ENCODE assay signal across 18 cellular contexts in genomic region chr11:91959411-91959810, GRCh38.
DNase-seq lines count a peak whose midpoint lies in the region; ATAC-seq lines count a peak whose summit lies in the region.
"Had no signal": no experiment of that assay in that cellular context is flagged by ENCODE, and none has a peak within 500 bp of the region (broad histone marks: within the 10 kb centered on the region; RNA-seq: fewer than 3 reads in every experiment).

No MANE protein-coding gene starts in this region.

- ATAC-seq in activated naive CD8-positive, alpha-beta T cell treated with anti-CD3 and anti-CD28 coated beads, Interleukin-2, amount 50 U/mL, for 24 hours: no peak
- ATAC-seq: A549; CD8-positive, alpha-beta T cell had no signal

- H3K36me3 Mint-ChIP-seq in activated naive CD8-positive, alpha-beta T cell treated with anti-CD3 and anti-CD28 coated beads, Interleukin-2, amount 50 U/mL, for 24 hours (ENCODE audit: low read depth): no peaks in the 10 kb centered on the region
- H3K36me3 Mint-ChIP-seq: CD8-positive, alpha-beta T cell had no signal

- no peak overlapping the region for H3K23ac ChIP-seq in mesendoderm (ENCODE audit: low read length)

- no peaks in the 10 kb centered on the region for H3K36me3 ChIP-seq in mesendoderm (ENCODE audit: control insufficient read depth, insufficient read depth, low read length)
- H3K36me3 ChIP-seq: BLaER1 treated with 17β-estradiol and CSF1 and Interleukin-3, amounts not matched to agents 10 nM and 100 nM had no signal

- no peak overlapping the region for H3K9ac ChIP-seq in mesendoderm (ENCODE audit: low read length)
- H3K9ac ChIP-seq: BLaER1 treated with 17β-estradiol and CSF1 and Interleukin-3, amounts not matched to agents 10 nM and 100 nM had no signal

- H2AK5ac ChIP-seq in mesendoderm (ENCODE audit: low read length): no peak overlapping the region

- no peaks in the 10 kb centered on the region for H3K27me3 Mint-ChIP-seq in activated naive CD8-positive, alpha-beta T cell treated with anti-CD3 and anti-CD28 coated beads, Interleukin-2, amount 50 U/mL, for 24 hours
- H3K27me3 Mint-ChIP-seq: B cell; CD4-positive, alpha-beta T cell had no signal

- H3K56ac ChIP-seq in mesendoderm (ENCODE audit: low read length): no peak overlapping the region

- H3K79me1 ChIP-seq in mesendoderm (ENCODE audit: low read length): no peaks in the 10 kb centered on the region

- no CpG with 5 or more reads among the region's 3 CpGs for WGBS in mesendoderm (ENCODE audit: extremely low coverage, insufficient coverage, low lambda C conversion rate)

- H3K4ac ChIP-seq in mesendoderm (ENCODE audit: low read depth, low read length): no peak overlapping the region

- no peak overlapping the region for H4K8ac ChIP-seq in mesendoderm (ENCODE audit: low read depth, low read length)

- H2BK15ac ChIP-seq in mesendoderm (replicated peaks; ENCODE audit: low read depth): no peak overlapping the region

- no peak overlapping the region for H3K27ac Mint-ChIP-seq in activated naive CD8-positive, alpha-beta T cell treated with anti-CD3 and anti-CD28 coated beads, Interleukin-2, amount 50 U/mL, for 24 hours
- H3K27ac Mint-ChIP-seq: B cell; CD4-positive, alpha-beta T cell; CD8-positive, alpha-beta T cell had no signal

- H4K5ac ChIP-seq in mesendoderm (ENCODE audit: low read length): no peak overlapping the region

- H3K9me3 Mint-ChIP-seq in activated naive CD8-positive, alpha-beta T cell treated with anti-CD3 and anti-CD28 coated beads, Interleukin-2, amount 50 U/mL, for 24 hours: peaks cover 25% of the 10 kb centered on the region

- H3K4me3 ChIP-seq in mesendoderm (ENCODE audit: low read length): no peak overlapping the region
- H3K4me3 ChIP-seq: A549; BLaER1 treated with 17β-estradiol and CSF1 and Interleukin-3, amounts not matched to agents 10 nM and 100 nM had no signal

- H3K4me1 Mint-ChIP-seq in activated naive CD8-positive, alpha-beta T cell treated with anti-CD3 and anti-CD28 coated beads, Interleukin-2, amount 50 U/mL, for 24 hours: no peaks in the 10 kb centered on the region
- H3K4me1 Mint-ChIP-seq: B cell had no signal

- H3K79me2 ChIP-seq in mesendoderm (ENCODE audit: control insufficient read depth, insufficient read depth, low read length): no peaks in the 10 kb centered on the region

- peak overlapping the region; percentile 8 for H3K27ac ChIP-seq in mesendoderm (ENCODE audit: low read depth, low read length)
- H3K27ac ChIP-seq: 22Rv1; A549; BLaER1 treated with 17β-estradiol and CSF1 and Interleukin-3, amounts not matched to agents 10 nM and 100 nM; C4-2B had no signal

- H3K4me1 ChIP-seq in mesendoderm (ENCODE audit: control insufficient read depth, low read depth, low read length): no peaks in the 10 kb centered on the region
- H3K4me1 ChIP-seq: A549; BLaER1 treated with 17β-estradiol and CSF1 and Interleukin-3, amounts not matched to agents 10 nM and 100 nM; Caco-2 had no signal

- no peak overlapping the region for H3K4me3 Mint-ChIP-seq in activated naive CD8-positive, alpha-beta T cell treated with anti-CD3 and anti-CD28 coated beads, Interleukin-2, amount 50 U/mL, for 24 hours
- H3K4me3 Mint-ChIP-seq: B cell; CD4-positive, alpha-beta T cell; CD8-positive, alpha-beta T cell had no signal

- H2BK120ac ChIP-seq in mesendoderm (ENCODE audit: low read depth, low read length): no peak overlapping the region

- H3K4me2 ChIP-seq in mesendoderm (ENCODE audit: low read length): no peak overlapping the region
- H3K4me2 ChIP-seq: A549; BLaER1 treated with 17β-estradiol and CSF1 and Interleukin-3, amounts not matched to agents 10 nM and 100 nM had no signal

- no peak overlapping the region for H3K18ac ChIP-seq in mesendoderm (ENCODE audit: low read length)

- DNase-seq in NCI-H146 (lab: John Stamatoyannopoulos, UW) (peak; percentile 76), NCI-H69 (lab: John Stamatoyannopoulos, UW) (peak; percentile 45), mesendoderm (peak; percentile 72), NCI-H187 treated with DMSO at 0.1 percent for 48 hours (lab: John Stamatoyannopoulos, UW) (no peak), middle frontal gyrus (ENCODE audit: extremely low spot score, low spot score) (no peak)
- no peak for DNase-seq in activated naive CD8-positive, alpha-beta T cell treated with anti-CD3 and anti-CD28 coated beads, Interleukin-2, amount 50 U/mL, for 24 hours
- DNase-seq: AML-193; Caco-2; Calu3; CD4-positive, alpha-beta T cell; CD8-positive, alpha-beta T cell; DMS79 treated with DMSO at 0.1 percent for 48 hours; GF-D8 had no signal

- H3K27me3 ChIP-seq in mesendoderm (ENCODE audit: insufficient read depth, low read length, poor library complexity): no peaks in the 10 kb centered on the region
- H3K27me3 ChIP-seq: BLaER1 treated with 17β-estradiol and CSF1 and Interleukin-3, amounts not matched to agents 10 nM and 100 nM had no signal

- H2BK5ac ChIP-seq in mesendoderm (ENCODE audit: low read length): no peak overlapping the region

Comparison
In these comparisons a context has a peak if more than half of its experiments do, and no peak if none do; other contexts are left out.
1. DNase-seq: peak in NCI-H146 (single experiment), NCI-H69 (single experiment) and mesendoderm (single experiment); none in NCI-H187 treated with DMSO at 0.1 percent for 48 hours (single experiment), activated naive CD8-positive, alpha-beta T cell treated with anti-CD3 and anti-CD28 coated beads, Interleukin-2, amount 50 U/mL, for 24 hours (single experiment) and middle frontal gyrus (single experiment).